In the genomic region with DNA sequence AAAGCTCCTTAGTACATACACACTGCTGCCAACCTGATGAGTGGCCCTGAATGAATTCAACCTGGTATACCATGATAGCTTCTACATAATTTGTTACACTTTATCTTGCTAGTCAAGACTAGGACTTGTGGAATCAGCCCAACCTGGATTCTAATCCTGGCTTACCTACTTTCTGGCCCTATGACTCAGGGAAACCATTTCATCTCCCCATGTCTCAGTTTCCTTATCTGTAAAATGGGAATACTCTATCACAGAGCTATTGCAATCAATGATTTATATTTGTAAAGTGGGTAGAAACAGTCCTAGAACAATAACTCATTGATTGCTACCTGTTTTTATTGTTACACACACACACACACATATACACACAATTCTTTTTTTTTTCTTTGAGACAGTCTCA, we compare ENCODE assay signal across 16 cellular contexts. TPM values are rescaled to one million over a fixed set of nuclear protein-coding genes. Genes with fewer than 3 reads are reported as not detected.
DNase-seq lines count a peak whose midpoint lies in the region; ATAC-seq and TF ChIP-seq lines count a peak whose summit lies in the region.
"Had no signal": no experiment of that assay in that cellular context is flagged by ENCODE, and none has a peak within 500 bp of the region (broad histone marks: within the 10 kb centered on the region; RNA-seq: fewer than 3 reads in every experiment).

No MANE protein-coding gene starts in this region.

- H3K4me3 ChIP-seq in HEK293 (ENCODE audit: low read depth, low read length) (no peak overlapping the region), RWPE2 (ENCODE audit: severe bottlenecking) (no peak overlapping the region)
- H3K4me3 ChIP-seq: A549; BLaER1 treated with 17β-estradiol and CSF1 and Interleukin-3, amounts not matched to agents 10 nM and 100 nM had no signal

- no peak for ATAC-seq in RWPE2 (ENCODE audit: low read depth)
- ATAC-seq: A549; CD8-positive, alpha-beta T cell had no signal

- peaks cover 17% of the 10 kb centered on the region for H3K36me3 Mint-ChIP-seq in progenitor cell of endocrine pancreas (ENCODE audit: insufficient read depth)
- H3K36me3 Mint-ChIP-seq: CD8-positive, alpha-beta T cell had no signal

- H3K27me3 ChIP-seq in RWPE2 (ENCODE audit: insufficient read depth, poor library complexity, severe bottlenecking): no peaks in the 10 kb centered on the region
- H3K27me3 ChIP-seq: BLaER1 treated with 17β-estradiol and CSF1 and Interleukin-3, amounts not matched to agents 10 nM and 100 nM had no signal

- H3K27ac ChIP-seq in HEK293 (ENCODE audit: extremely low read depth, low read depth, low read length): no peak overlapping the region
- peak overlapping the region; percentile 99 for H3K27ac ChIP-seq in RWPE2 (ENCODE audit: poor library complexity, severe bottlenecking)
- H3K27ac ChIP-seq: A549; BLaER1 treated with 17β-estradiol and CSF1 and Interleukin-3, amounts not matched to agents 10 nM and 100 nM; C4-2B had no signal

- POLR2A ChIA-PET in HEK293 (lab: Yijun Ruan, JAX): no interaction called here

- DNase-seq in RWPE2 (ENCODE audit: low spot score): no peak
- no peak for DNase-seq in progenitor cell of endocrine pancreas (ENCODE audit: low spot score, unreplicated experiment)
- DNase-seq in 8988T: no peak
- no peak for DNase-seq in hippocampal formation (lab: John Stamatoyannopoulos, UW)
- DNase-seq: AML-193; Caco-2; Calu3; CD4-positive, alpha-beta T cell; CD8-positive, alpha-beta T cell; DMS79 treated with DMSO at 0.1 percent for 48 hours; GF-D8 had no signal

- H3K4me1 Mint-ChIP-seq in progenitor cell of endocrine pancreas (ENCODE audit: low read depth): peaks cover 55% of the 10 kb centered on the region

- no peaks in the 10 kb centered on the region for H3K9me3 Mint-ChIP-seq in progenitor cell of endocrine pancreas (ENCODE audit: low read depth)
- H3K9me3 Mint-ChIP-seq: CD4-positive, alpha-beta T cell; CD8-positive, alpha-beta T cell had no signal

- CTCF ChIA-PET in HEK293 (lab: Yijun Ruan, JAX): interaction anchor here (0.6 to 2.1 kb wide), 3 partner anchors 224 to 342 kb away, joined by 3 to 8 read pairs (median 4); no protein-coding TSS in a partner anchor

- no peaks in the 10 kb centered on the region for H3K27me3 Mint-ChIP-seq in progenitor cell of endocrine pancreas
- H3K27me3 Mint-ChIP-seq: B cell; CD4-positive, alpha-beta T cell had no signal

- peaks cover 13% of the 10 kb centered on the region for H3K4me1 ChIP-seq in HEK293 (ENCODE audit: control insufficient read depth, insufficient read depth, low read length)
- H3K4me1 ChIP-seq in RWPE2 (ENCODE audit: insufficient read depth, poor library complexity, severe bottlenecking): peaks cover 40% of the 10 kb centered on the region

- H3K9me3 ChIP-seq in HEK293 (ENCODE audit: control insufficient read depth, insufficient read depth, low read depth, low read length): no peaks in the 10 kb centered on the region
- no peaks in the 10 kb centered on the region for H3K9me3 ChIP-seq in RWPE2 (ENCODE audit: severe bottlenecking)
- H3K9me3 ChIP-seq: A549; BLaER1 treated with 17β-estradiol and CSF1 and Interleukin-3, amounts not matched to agents 10 nM and 100 nM; Caco-2 had no signal

- H3K36me3 ChIP-seq in HEK293 (ENCODE audit: control insufficient read depth in 2 of 2, insufficient read depth in 1 of 2, low read length in 2 of 2) (no peaks in the 10 kb centered on the region), RWPE2 (ENCODE audit: low read depth) (no peaks in the 10 kb centered on the region)

- no peak overlapping the region for H3K4me3 Mint-ChIP-seq in progenitor cell of endocrine pancreas (ENCODE audit: low read depth)
- H3K4me3 Mint-ChIP-seq: B cell; CD4-positive, alpha-beta T cell; CD8-positive, alpha-beta T cell had no signal

- TF ChIP-seq CTCF in HEK293 (tag by site-specific recombination; IDR thresholded peaks at IDR 0.05): no peak
- TF ChIP-seq CTCF in RWPE2 (IDR thresholded peaks at IDR 0.05; ENCODE audit: poor library complexity, severe bottlenecking): no peak
- no peak for TF ChIP-seq CTCF in progenitor cell of endocrine pancreas (IDR thresholded peaks at IDR 0.05; ENCODE audit: unreplicated experiment)

- peak overlapping the region; percentile 20 for H3K27ac Mint-ChIP-seq in progenitor cell of endocrine pancreas
- H3K27ac Mint-ChIP-seq: B cell; CD4-positive, alpha-beta T cell; CD8-positive, alpha-beta T cell had no signal

TF ChIP-seq in HEK293, 187 proteins besides CTCF, POLR2A, EP300 and RAD21:
- TF ChIP-seq, protein P1, sequence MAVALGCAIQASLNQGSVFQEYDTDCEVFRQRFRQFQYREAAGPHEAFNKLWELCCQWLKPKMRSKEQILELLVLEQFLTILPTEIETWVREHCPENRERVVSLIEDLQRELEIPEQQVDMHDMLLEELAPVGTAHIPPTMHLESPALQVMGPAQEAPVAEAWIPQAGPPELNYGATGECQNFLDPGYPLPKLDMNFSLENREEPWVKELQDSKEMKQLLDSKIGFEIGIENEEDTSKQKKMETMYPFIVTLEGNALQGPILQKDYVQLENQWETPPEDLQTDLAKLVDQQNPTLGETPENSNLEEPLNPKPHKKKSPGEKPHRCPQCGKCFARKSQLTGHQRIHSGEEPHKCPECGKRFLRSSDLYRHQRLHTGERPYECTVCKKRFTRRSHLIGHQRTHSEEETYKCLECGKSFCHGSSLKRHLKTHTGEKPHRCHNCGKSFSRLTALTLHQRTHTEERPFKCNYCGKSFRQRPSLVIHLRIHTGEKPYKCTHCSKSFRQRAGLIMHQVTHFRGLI (tag by site-specific recombination; IDR thresholded peaks at IDR 0.05): peak; percentile 97
- no peak for TF ChIP-seq ZNF48 (tag by site-specific recombination; IDR thresholded peaks at IDR 0.05)

RNA-seq across cellular contexts. Expression of a gene that starts 6.5 kb away (rescaled TPM):
- total RNA-seq in progenitor cell of endocrine pancreas: 80.1 and 85.8 TPM in 2 replicates
